Comparison of ENCODE assay signal across 19 cellular contexts in the genomic region with DNA sequence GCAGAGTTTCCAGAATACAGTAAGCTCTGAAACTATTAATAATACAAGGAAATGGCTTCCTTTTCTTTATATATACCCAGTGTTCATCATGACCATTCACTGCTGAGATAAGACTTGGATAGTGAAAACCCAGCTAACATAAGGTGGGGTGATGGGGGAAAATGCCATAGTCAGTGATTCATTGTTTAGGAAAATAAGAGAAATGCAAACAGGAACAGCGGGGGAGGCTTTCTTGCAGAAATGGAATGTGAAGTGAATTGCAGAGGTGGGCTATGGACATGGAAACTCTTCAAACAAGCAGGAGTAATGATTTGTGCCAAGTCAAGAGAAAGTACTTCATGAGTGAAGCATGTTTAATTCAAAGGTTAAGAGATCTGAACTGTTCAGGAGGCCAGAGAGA.
DNase-seq lines count a peak whose midpoint lies in the region; ATAC-seq and TF ChIP-seq lines count a peak whose summit lies in the region.
"Had no signal": no experiment of that assay in that cellular context is flagged by ENCODE, and none has a peak within 500 bp of the region (broad histone marks: within the 10 kb centered on the region; RNA-seq: fewer than 3 reads in every experiment).

No MANE protein-coding gene starts in this region.

- ATAC-seq in lower lobe of right lung (no peak), HG02623 (IDR thresholded peaks at IDR 0.05; ENCODE audit: unreplicated experiment) (no peak)
- ATAC-seq: PC-3 had no signal

- H3K36me3 ChIP-seq in esophagus muscularis mucosa (no peaks in the 10 kb centered on the region), mesodermal cell (ENCODE audit: control insufficient read depth, insufficient read depth, low read length) (no peaks in the 10 kb centered on the region), lower lobe of right lung (no peaks in the 10 kb centered on the region)
- H3K36me3 ChIP-seq: breast epithelium, neutrophil, SJCRH30, vagina had no signal

- in situ Hi-C loops in ACHN (cut with HindIII; ENCODE audit: low pct_ligation_motif_present, low pct_unique_long_range_greater_than_20kb, low sequenced_read_pairs): no loop called here

- intact Hi-C loops in esophagus muscularis mucosa (cut with DNase I): no loop called here
- intact Hi-C loops in lower lobe of right lung (cut with DNase I): no loop called here

- H3K4me3 ChIP-seq in esophagus muscularis mucosa (no peak overlapping the region), mesodermal cell (ENCODE audit: extremely low read depth, insufficient read depth, low read length, poor library complexity, severe bottlenecking) (no peak overlapping the region), lower lobe of right lung (no peak overlapping the region)
- H3K4me3 ChIP-seq: breast epithelium, SJCRH30, vagina had no signal

- H3K4me1 ChIP-seq in esophagus muscularis mucosa (no peaks in the 10 kb centered on the region), mesodermal cell (ENCODE audit: control insufficient read depth, insufficient read depth, low read length, poor library complexity, severe bottlenecking) (peaks cover 26% of the 10 kb centered on the region), lower lobe of right lung (no peaks in the 10 kb centered on the region)
- H3K4me1 ChIP-seq: breast epithelium, SJCRH30, vagina had no signal

- H3K27ac ChIP-seq in esophagus muscularis mucosa (replicated peaks in 1 of 4) (no peak overlapping the region), mesodermal cell (ENCODE audit: low read depth, low read length, severe bottlenecking) (peak overlapping the region; percentile 31), lower lobe of right lung (no peak overlapping the region)
- H3K27ac ChIP-seq: breast epithelium, neutrophil, SJCRH30, vagina had no signal

- H3K27me3 ChIP-seq in esophagus muscularis mucosa (no peaks in the 10 kb centered on the region), lower lobe of right lung (ENCODE audit: low read depth) (no peaks in the 10 kb centered on the region)
- H3K27me3 ChIP-seq: breast epithelium, neutrophil, vagina had no signal

- TF ChIP-seq POLR2A in esophagus muscularis mucosa (IDR thresholded peaks at IDR 0.05; ENCODE audit: low read depth): no peak

- TF ChIP-seq EP300 in esophagus muscularis mucosa (IDR thresholded peaks at IDR 0.05): no peak

- no peak for TF ChIP-seq CTCF in esophagus muscularis mucosa (IDR thresholded peaks at IDR 0.05)
- no peak for TF ChIP-seq CTCF in lower lobe of right lung (IDR thresholded peaks at IDR 0.05)

- DNase-seq in EH (ENCODE audit: low read depth) (peak; percentile 54), NCI-H2227 treated with DMSO at 0.1 percent for 48 hours (lab: John Stamatoyannopoulos, UW) (peak; percentile 29), esophagus muscularis mucosa (ENCODE audit: extremely low spot score) (peak; percentile 81), lower lobe of right lung (no peak), ACHN (no peak), HT-29 (ENCODE audit: low spot score) (no peak)
- DNase-seq: CD4-positive, alpha-beta T cell; cortex of kidney; DMS53; left cardiac atrium; PC-3; SJCRH30; stimulated activated CD4-positive, alpha-beta T cell treated with anti-CD3 and anti-CD28 coated beads, Interleukin-12 subunit alpha, Interleukin-12 subunit beta, amount 100 ng/mL, for 4 hours; substantia nigra had no signal

- WGBS in esophagus muscularis mucosa: 87% methylated on average over 1 of the region's 1 CpG
- WGBS in mesodermal cell (ENCODE audit: insufficient coverage in 2 of 2), 2 experiments: 25 to 44% methylated on average over 1 of the region's 1 CpG

- H3K9me3 ChIP-seq in esophagus muscularis mucosa (no peaks in the 10 kb centered on the region), mesodermal cell (ENCODE audit: control insufficient read depth, low read length) (no peaks in the 10 kb centered on the region), lower lobe of right lung (no peaks in the 10 kb centered on the region)
- H3K9me3 ChIP-seq: breast epithelium, neutrophil, SJCRH30, vagina had no signal

Comparison
In these comparisons a context has a peak if more than half of its experiments do, and no peak if none do; other contexts are left out.
1. DNase-seq: peak in EH (single experiment), NCI-H2227 treated with DMSO at 0.1 percent for 48 hours (single experiment) and esophagus muscularis mucosa (single experiment); none in lower lobe of right lung (single experiment), ACHN (single experiment) and HT-29 (single experiment).